Comparison of ENCODE assay signal across 1 cellular context in genomic region chr2:143694335-143694734, GRCh38.
TF ChIP-seq lines count a peak whose summit lies in the region.

No MANE protein-coding gene starts in this region.

TF ChIP-seq in HepG2, 621 proteins besides CTCF, POLR2A, EP300 and RAD21 (continued from another document):
- TF ChIP-seq, protein P1, sequence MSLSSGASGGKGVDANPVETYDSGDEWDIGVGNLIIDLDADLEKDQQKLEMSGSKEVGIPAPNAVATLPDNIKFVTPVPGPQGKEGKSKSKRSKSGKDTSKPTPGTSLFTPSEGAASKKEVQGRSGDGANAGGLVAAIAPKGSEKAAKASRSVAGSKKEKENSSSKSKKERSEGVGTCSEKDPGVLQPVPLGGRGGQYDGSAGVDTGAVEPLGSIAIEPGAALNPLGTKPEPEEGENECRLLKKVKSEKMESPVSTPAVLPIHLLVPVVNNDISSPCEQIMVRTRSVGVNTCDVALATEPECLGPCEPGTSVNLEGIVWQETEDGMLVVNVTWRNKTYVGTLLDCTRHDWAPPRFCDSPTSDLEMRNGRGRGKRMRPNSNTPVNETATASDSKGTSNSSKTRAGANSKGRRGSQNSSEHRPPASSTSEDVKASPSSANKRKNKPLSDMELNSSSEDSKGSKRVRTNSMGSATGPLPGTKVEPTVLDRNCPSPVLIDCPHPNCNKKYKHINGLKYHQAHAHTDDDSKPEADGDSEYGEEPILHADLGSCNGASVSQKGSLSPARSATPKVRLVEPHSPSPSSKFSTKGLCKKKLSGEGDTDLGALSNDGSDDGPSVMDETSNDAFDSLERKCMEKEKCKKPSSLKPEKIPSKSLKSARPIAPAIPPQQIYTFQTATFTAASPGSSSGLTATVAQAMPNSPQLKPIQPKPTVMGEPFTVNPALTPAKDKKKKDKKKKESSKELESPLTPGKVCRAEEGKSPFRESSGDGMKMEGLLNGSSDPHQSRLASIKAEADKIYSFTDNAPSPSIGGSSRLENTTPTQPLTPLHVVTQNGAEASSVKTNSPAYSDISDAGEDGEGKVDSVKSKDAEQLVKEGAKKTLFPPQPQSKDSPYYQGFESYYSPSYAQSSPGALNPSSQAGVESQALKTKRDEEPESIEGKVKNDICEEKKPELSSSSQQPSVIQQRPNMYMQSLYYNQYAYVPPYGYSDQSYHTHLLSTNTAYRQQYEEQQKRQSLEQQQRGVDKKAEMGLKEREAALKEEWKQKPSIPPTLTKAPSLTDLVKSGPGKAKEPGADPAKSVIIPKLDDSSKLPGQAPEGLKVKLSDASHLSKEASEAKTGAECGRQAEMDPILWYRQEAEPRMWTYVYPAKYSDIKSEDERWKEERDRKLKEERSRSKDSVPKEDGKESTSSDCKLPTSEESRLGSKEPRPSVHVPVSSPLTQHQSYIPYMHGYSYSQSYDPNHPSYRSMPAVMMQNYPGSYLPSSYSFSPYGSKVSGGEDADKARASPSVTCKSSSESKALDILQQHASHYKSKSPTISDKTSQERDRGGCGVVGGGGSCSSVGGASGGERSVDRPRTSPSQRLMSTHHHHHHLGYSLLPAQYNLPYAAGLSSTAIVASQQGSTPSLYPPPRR (CRISPR knock-in tag; IDR thresholded peaks at IDR 0.05; ENCODE audit: borderline replicate concordance): no peak
- TF ChIP-seq CENPX (CRISPR knock-in tag; IDR thresholded peaks at IDR 0.05): no peak
- no peak for TF ChIP-seq ARNT (IDR thresholded peaks at IDR 0.05)
- TF ChIP-seq ZNF274 (CRISPR knock-in tag; IDR thresholded peaks at IDR 0.05): no peak
- no peak for TF ChIP-seq RBFOX2 (IDR thresholded peaks at IDR 0.05; ENCODE audit: low read depth, low read length)
- no peak for TF ChIP-seq ZBTB7A (CRISPR knock-in tag; IDR thresholded peaks at IDR 0.05)
- TF ChIP-seq SRY (CRISPR knock-in tag; IDR thresholded peaks at IDR 0.05): no peak
